In the genomic region with DNA sequence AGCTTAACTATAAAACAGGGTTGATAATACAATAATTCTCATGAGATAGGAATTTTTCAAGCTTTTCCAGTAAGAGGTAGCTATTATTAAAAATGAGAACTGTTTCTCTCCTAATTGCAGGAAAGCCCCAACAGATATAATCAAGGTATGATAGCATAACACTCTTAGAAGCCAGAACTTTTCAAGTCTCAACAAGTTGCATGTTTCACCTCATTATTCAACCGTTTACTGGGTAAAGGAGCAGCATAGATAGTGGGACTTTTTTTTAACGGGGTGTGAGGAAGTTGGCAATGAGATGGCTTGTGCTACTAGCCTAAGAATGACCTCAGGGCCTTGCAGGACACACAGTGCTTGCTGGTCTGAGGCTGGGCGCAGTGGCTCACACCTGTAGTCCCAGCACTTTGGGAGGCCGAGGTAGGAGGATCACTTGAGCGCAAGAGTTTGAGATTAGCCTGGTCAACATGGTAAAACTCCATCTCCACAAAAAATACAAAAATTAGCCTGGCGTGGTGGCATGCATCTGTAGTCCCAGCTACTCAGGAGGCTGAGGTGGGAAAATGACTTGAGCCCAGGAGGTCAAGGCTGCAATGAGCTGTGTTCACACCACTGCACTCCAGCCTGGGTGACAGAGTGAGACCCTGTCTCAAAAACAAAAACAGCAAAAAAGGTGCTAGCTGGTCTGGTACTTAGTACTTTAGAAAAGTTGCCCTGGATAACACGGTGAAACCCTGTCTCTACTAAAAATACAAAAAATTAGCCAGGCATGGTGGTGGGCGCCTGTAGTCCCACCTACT, we compare ENCODE assay signal across 8 cellular contexts. TPM values are rescaled to one million over a fixed set of nuclear protein-coding genes. Genes with fewer than 3 reads are reported as not detected.
A peak's percentile ranks its signal among the peaks of the same experiment; 100 is the strongest.
DNase-seq lines count a peak whose midpoint lies in the region; ATAC-seq and TF ChIP-seq lines count a peak whose summit lies in the region.
"Not testable (repeated sequence)": the region's sequence is repeated elsewhere in the genome, so short reads cannot be mapped to it uniquely, and the experiment has no call there.

No MANE protein-coding gene starts in this region.

- H3K9me3 Mint-ChIP-seq in activated T-cell treated with anti-CD3 and anti-CD28 coated beads, Interleukin-2, amount 50 U/mL, for 24 hours; naive B cell; stimulated activated memory B cell treated with anti-CD40 and anti-IgM and Interleukin-4, amounts not matched to agents 10 μg/mL and 1 μg/mL and 100 μg/mL, for 72 hours: not testable (repeated sequence)

- not testable (repeated sequence) for H3K4me1 ChIP-seq in Panc1 (ENCODE audit: control insufficient read depth, insufficient read depth, low read length); breast epithelium; uterus
- peaks cover 16 to 80% (median 29%) of the 10 kb centered on the region in 3 donors for H3K4me1 ChIP-seq in gastroesophageal sphincter

- BruUV-seq in Panc1 (replicated peaks; lab: Mats Ljungman, UMichigan), result not testable (repeated sequence)

- not testable (repeated sequence) for H3K27me3 Mint-ChIP-seq in activated T-cell treated with anti-CD3 and anti-CD28 coated beads, Interleukin-2, amount 50 U/mL, for 24 hours; naive B cell; stimulated activated memory B cell treated with anti-CD40 and anti-IgM and Interleukin-4, amounts not matched to agents 10 μg/mL and 1 μg/mL and 100 μg/mL, for 72 hours

- ATAC-seq in GM18868 (IDR thresholded peaks at IDR 0.05; ENCODE audit: unreplicated experiment), result peak; percentile 42
- ATAC-seq in Panc1, result peak; percentile 44
- ATAC-seq in gastroesophageal sphincter, result peak; percentile 15
- not testable (repeated sequence) for ATAC-seq in naive B cell (ENCODE audit: low read depth in 2 of 2); stimulated activated memory B cell treated with anti-CD40 and anti-IgM and Interleukin-4, amounts not matched to agents 10 μg/mL and 1 μg/mL and 100 μg/mL, for 72 hours

- TF ChIP-seq CTCF in Panc1 (IDR thresholded peaks at IDR 0.05); breast epithelium (IDR thresholded peaks at IDR 0.05); gastroesophageal sphincter (IDR thresholded peaks at IDR 0.05); uterus (IDR thresholded peaks at IDR 0.05): not testable (repeated sequence)

- TF ChIP-seq POLR2A in breast epithelium (IDR thresholded peaks at IDR 0.05); gastroesophageal sphincter (IDR thresholded peaks at IDR 0.05); uterus (IDR thresholded peaks at IDR 0.05): not testable (repeated sequence)

- H3K27ac ChIP-seq in Panc1 (ENCODE audit: low read length) (peak overlapping the region; percentile 41), breast epithelium (peak overlapping the region; percentile 79 to 81), gastroesophageal sphincter (peak overlapping the region; percentile 58 to 81 (median 80)), uterus (peak overlapping the region; percentile 48 to 79)

- H3K4me3 ChIP-seq in Panc1 (ENCODE audit: low read depth in 2 of 2, low read length in 2 of 2); breast epithelium; gastroesophageal sphincter; uterus: not testable (repeated sequence)

- intact Hi-C loops in Panc1 (cut with micrococcal nuclease; ENCODE audit: unreplicated experiment); breast epithelium (cut with DNase I; ENCODE audit: low total_unique reads); uterus (cut with DNase I; ENCODE audit: low total_unique reads): not testable (repeated sequence)

- in situ Hi-C loops in Panc1 (cut with HindIII; ENCODE audit: low pct_unique_long_range_greater_than_20kb, low sequenced_read_pairs), result not testable (repeated sequence)

- CTCF ChIA-PET in Panc1 (lab: Charles Lee), result not testable (repeated sequence)

- H3K36me3 ChIP-seq in Panc1 (ENCODE audit: control insufficient read depth, insufficient read depth, low read length); breast epithelium; uterus: not testable (repeated sequence)
- peaks cover 0 to 16% of the 10 kb centered on the region in 2 donors for H3K36me3 ChIP-seq in gastroesophageal sphincter

- not testable (repeated sequence) for DNase-seq in Panc1 (ENCODE audit: low read depth, low spot score); activated T-cell treated with anti-CD3 and anti-CD28 coated beads, Interleukin-2, amount 50 U/mL, for 24 hours; breast epithelium (ENCODE audit: low spot score in 2 of 2); naive B cell; uterus

- H3K36me3 Mint-ChIP-seq in activated T-cell treated with anti-CD3 and anti-CD28 coated beads, Interleukin-2, amount 50 U/mL, for 24 hours (ENCODE audit: low read depth); naive B cell; stimulated activated memory B cell treated with anti-CD40 and anti-IgM and Interleukin-4, amounts not matched to agents 10 μg/mL and 1 μg/mL and 100 μg/mL, for 72 hours: not testable (repeated sequence)

- peak overlapping the region; percentile 68 for H3K27ac Mint-ChIP-seq in activated T-cell treated with anti-CD3 and anti-CD28 coated beads, Interleukin-2, amount 50 U/mL, for 24 hours
- H3K27ac Mint-ChIP-seq in naive B cell, result peak overlapping the region in 5 of 6 donors; percentile 45 to 96 (median 78)
- peak overlapping the region; percentile 91 for H3K27ac Mint-ChIP-seq in stimulated activated memory B cell treated with anti-CD40 and anti-IgM and Interleukin-4, amounts not matched to agents 10 μg/mL and 1 μg/mL and 100 μg/mL, for 72 hours

- H3K9me3 ChIP-seq in Panc1 (ENCODE audit: control insufficient read depth, insufficient read depth, low read depth, low read length); breast epithelium; gastroesophageal sphincter; uterus: not testable (repeated sequence)

- not testable (repeated sequence) for H3K27me3 ChIP-seq in Panc1 (ENCODE audit: control insufficient read depth, insufficient read depth, low read length); breast epithelium; gastroesophageal sphincter; uterus

- TF ChIP-seq EP300 in gastroesophageal sphincter (IDR thresholded peaks at IDR 0.05), result not testable (repeated sequence)

- WGBS in gastroesophageal sphincter (ENCODE audit: low coverage in 1 of 2), 2 donors, result 68 to 84% methylated on average over 6 to 7 of the region's 8 CpGs

- POLR2A ChIA-PET in Panc1 (lab: Charles Lee), result not testable (repeated sequence)

- H3K4me1 Mint-ChIP-seq in activated T-cell treated with anti-CD3 and anti-CD28 coated beads, Interleukin-2, amount 50 U/mL, for 24 hours (ENCODE audit: low read depth), result peaks cover 32% of the 10 kb centered on the region
- H3K4me1 Mint-ChIP-seq in naive B cell, result peaks cover 10 to 27% (median 10%) of the 10 kb centered on the region in 3 donors
- not testable (repeated sequence) for H3K4me1 Mint-ChIP-seq in stimulated activated memory B cell treated with anti-CD40 and anti-IgM and Interleukin-4, amounts not matched to agents 10 μg/mL and 1 μg/mL and 100 μg/mL, for 72 hours

- H3K4me3 Mint-ChIP-seq in activated T-cell treated with anti-CD3 and anti-CD28 coated beads, Interleukin-2, amount 50 U/mL, for 24 hours, result peak overlapping the region; percentile 41
- peak overlapping the region in 7 of 8 donors; percentile 49 to 97 (median 77) for H3K4me3 Mint-ChIP-seq in naive B cell
- H3K4me3 Mint-ChIP-seq in stimulated activated memory B cell treated with anti-CD40 and anti-IgM and Interleukin-4, amounts not matched to agents 10 μg/mL and 1 μg/mL and 100 μg/mL, for 72 hours, result peak overlapping the region; percentile 34

RNA-seq across cellular contexts. Expression of gene INPP1, which starts 15.5 kb away (rescaled TPM):
- total RNA-seq in Panc1 (2021; ENCODE audit: unreplicated experiment) (10.8 TPM), breast epithelium (10 to 100 TPM in 2 of 3 donors, 1 to 10 TPM in 1; 7.4 to 24.3 (median 15.5) TPM), gastroesophageal sphincter (10 to 100 TPM; 18.3 to 27.7 (median 22.9) TPM), uterus (10 to 100 TPM in 3 of 4 donors, 1 to 10 TPM in 1; 2.1 to 40.2 (median 23.5) TPM)
- polyA plus RNA-seq in Panc1 (2012; ENCODE audit: insufficient read length), result 6.8 TPM
- polyA plus RNA-seq in naive B cell (ENCODE audit: low read depth in 6 of 6), result 1 to 10 TPM in 5 of 6 donors, not detected in 1; 1.3 to 4.4 (median 3.4) TPM

RNA-seq across cellular contexts. Expression of gene HIBCH, which starts 39.2 kb away (rescaled TPM):
- total RNA-seq in Panc1 (2021; ENCODE audit: unreplicated experiment), result 21.7 TPM
- polyA plus RNA-seq in Panc1 (2012; ENCODE audit: insufficient read length), result 15.3 TPM
- 10 to 100 TPM; 22.2 to 31.8 (median 22.9) TPM for total RNA-seq in breast epithelium
- total RNA-seq in gastroesophageal sphincter, result 10 to 100 TPM; 16.5 to 20.1 (median 18.3) TPM
- 10 to 100 TPM; 11.6 to 31.7 (median 22.4) TPM for polyA plus RNA-seq in naive B cell (ENCODE audit: low read depth in 6 of 6)
- 10 to 100 TPM in 3 of 4 donors, 1 to 10 TPM in 1; 9.1 to 53.9 (median 26.9) TPM for total RNA-seq in uterus

RNA-seq across cellular contexts. Expression of gene MFSD6, which starts 49.3 kb away (rescaled TPM):
- total RNA-seq in Panc1 (2021; ENCODE audit: unreplicated experiment) (10.4 TPM), breast epithelium (100 to 1,000 TPM in 1 of 3 donors, 10 to 100 TPM in 2; 52.0 to 180 (median 92.4) TPM), gastroesophageal sphincter (100 to 1,000 TPM in 3 of 4 donors, 10 to 100 TPM in 1; 80.2 to 176 (median 143) TPM), uterus (10 to 100 TPM in 3 of 4 donors, 1 to 10 TPM in 1; 3.6 to 30.3 (median 28.4) TPM)
- polyA plus RNA-seq in Panc1 (2012; ENCODE audit: insufficient read length), result 11.9 TPM
- 10 to 100 TPM in 4 of 6 donors, 1 to 10 TPM in 2; 2.0 to 16.7 (median 12.0) TPM for polyA plus RNA-seq in naive B cell (ENCODE audit: low read depth in 6 of 6)
